ENCODE assay signal across 9 cellular contexts in the genomic region with DNA sequence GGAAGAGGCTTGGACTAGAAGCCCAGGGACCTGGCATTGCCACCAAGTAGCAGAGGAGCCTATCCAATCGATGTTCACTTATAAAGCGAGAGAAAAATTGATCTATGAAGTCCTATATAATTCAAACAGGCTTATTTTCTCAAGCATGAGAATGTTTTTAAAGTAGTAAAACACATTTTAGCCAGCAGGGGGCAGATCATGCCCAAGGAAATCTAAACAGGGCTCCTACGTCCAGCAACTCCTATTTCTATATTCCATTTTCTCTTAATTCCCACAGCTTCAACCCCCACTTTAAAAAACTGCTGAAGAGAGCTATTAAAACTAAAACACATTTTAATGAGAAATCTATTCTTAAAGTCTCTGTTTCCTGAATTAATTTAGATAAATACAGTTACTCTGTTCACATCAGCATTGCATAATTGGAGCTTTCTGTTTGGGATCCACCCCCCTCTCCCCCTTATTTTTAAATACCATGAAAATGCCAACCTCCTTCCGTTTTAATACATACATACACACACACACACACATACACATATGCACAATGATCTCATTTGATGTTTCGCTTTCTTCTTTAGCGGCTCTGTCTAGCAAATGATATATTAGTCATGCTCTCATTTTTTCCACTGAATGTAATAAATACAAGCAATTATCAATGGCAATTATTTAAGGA.
DNase-seq lines count a peak whose midpoint lies in the region; ATAC-seq and TF ChIP-seq lines count a peak whose summit lies in the region.
"Had no signal": no experiment of that assay in that cellular context is flagged by ENCODE, and none has a peak within 500 bp of the region (broad histone marks: within the 10 kb centered on the region; RNA-seq: fewer than 3 reads in every experiment).

No MANE protein-coding gene starts in this region.

- H3K36me3 ChIP-seq in RWPE2 (ENCODE audit: low read depth), result peaks cover 29% of the 10 kb centered on the region

- TF ChIP-seq CTCF in NB4 (IDR thresholded peaks at IDR 0.05; ENCODE audit: low read depth, low read length) (peak; percentile 51), RWPE2 (IDR thresholded peaks at IDR 0.05; ENCODE audit: poor library complexity, severe bottlenecking) (peak; percentile 88), epithelial cell of proximal tubule (conservative IDR thresholded peaks at IDR 0.05; ENCODE audit: low read depth, low read length) (peak; percentile 68), natural killer cell (IDR thresholded peaks at IDR 0.05) (peak; percentile 52)

- H3K4me3 Mint-ChIP-seq in natural killer cell, result no peak overlapping the region
- no peak overlapping the region for H3K4me3 Mint-ChIP-seq in stimulated activated effector memory CD8-positive, alpha-beta T cell treated with anti-CD3 and anti-CD28 coated beads, Interleukin-12 subunit alpha, Interleukin-12 subunit beta, amount 100 ng/mL, for 72 hours
- H3K4me3 Mint-ChIP-seq in immature natural killer cell, result peak overlapping the region in 2 of 5 donors; percentile 33 to 36

- H3K4me1 ChIP-seq in RWPE2 (ENCODE audit: insufficient read depth, poor library complexity, severe bottlenecking), result peaks cover 5% of the 10 kb centered on the region

- ATAC-seq in GM21381 (IDR thresholded peaks at IDR 0.05; ENCODE audit: unreplicated experiment) (peak; percentile 58), RWPE2 (ENCODE audit: low read depth) (peak; percentile 29; the same call in 1 of the 3 replicates), natural killer cell (no peak)
- no peak for ATAC-seq in stimulated activated effector memory CD8-positive, alpha-beta T cell treated with anti-CD3 and anti-CD28 coated beads, Interleukin-12 subunit alpha, Interleukin-12 subunit beta, amount 100 ng/mL, for 72 hours
- ATAC-seq: T-cell had no signal

- intact Hi-C loops in natural killer cell (cut with micrococcal nuclease), result no loop called here

- no peak for TF ChIP-seq POLR2A in NB4 (IDR thresholded peaks at IDR 0.05; ENCODE audit: extremely low read depth, insufficient read length)

- no peaks in the 10 kb centered on the region for H3K27me3 Mint-ChIP-seq in natural killer cell (ENCODE audit: low read depth in 2 of 2)
- peaks cover 0 to 1% (median 1%) of the 10 kb centered on the region in 3 donors for H3K27me3 Mint-ChIP-seq in immature natural killer cell (ENCODE audit: low read depth in 3 of 3)

- H3K27me3 ChIP-seq in RWPE2 (ENCODE audit: insufficient read depth, poor library complexity, severe bottlenecking), result no peaks in the 10 kb centered on the region

- H3K36me3 Mint-ChIP-seq in natural killer cell, result no peaks in the 10 kb centered on the region
- no peaks in the 10 kb centered on the region for H3K36me3 Mint-ChIP-seq in stimulated activated effector memory CD8-positive, alpha-beta T cell treated with anti-CD3 and anti-CD28 coated beads, Interleukin-12 subunit alpha, Interleukin-12 subunit beta, amount 100 ng/mL, for 72 hours
- no peaks in the 10 kb centered on the region for H3K36me3 Mint-ChIP-seq in immature natural killer cell
- H3K36me3 Mint-ChIP-seq: T-cell had no signal

- no peaks in the 10 kb centered on the region for H3K9me3 Mint-ChIP-seq in natural killer cell
- H3K9me3 Mint-ChIP-seq in stimulated activated effector memory CD8-positive, alpha-beta T cell treated with anti-CD3 and anti-CD28 coated beads, Interleukin-12 subunit alpha, Interleukin-12 subunit beta, amount 100 ng/mL, for 72 hours, result no peaks in the 10 kb centered on the region
- H3K9me3 Mint-ChIP-seq in immature natural killer cell, result peaks cover 0 to 2% (median 0%) of the 10 kb centered on the region in 6 donors
- H3K9me3 Mint-ChIP-seq: T-cell had no signal

- H3K4me3 ChIP-seq in NB4 (ENCODE audit: low read depth, low read length) (no peak overlapping the region), RWPE2 (ENCODE audit: severe bottlenecking) (no peak overlapping the region), epithelial cell of proximal tubule (ENCODE audit: low read depth, low read length) (no peak overlapping the region)

- H3K4me1 Mint-ChIP-seq in natural killer cell (no peaks in the 10 kb centered on the region), immature natural killer cell (no peaks in the 10 kb centered on the region)
- H3K4me1 Mint-ChIP-seq in stimulated activated effector memory CD8-positive, alpha-beta T cell treated with anti-CD3 and anti-CD28 coated beads, Interleukin-12 subunit alpha, Interleukin-12 subunit beta, amount 100 ng/mL, for 72 hours, result peaks cover 11% of the 10 kb centered on the region

- peak; percentile 25 for DNase-seq in CMK (ENCODE audit: low read depth)
- DNase-seq in NB4 (ENCODE audit: low read depth), result peak; percentile 64
- DNase-seq in RWPE2 (ENCODE audit: low spot score), result no peak
- DNase-seq in epithelial cell of proximal tubule (ENCODE audit: low read depth), result no peak
- no peak for DNase-seq in natural killer cell
- DNase-seq in stimulated activated effector memory CD8-positive, alpha-beta T cell treated with anti-CD3 and anti-CD28 coated beads, Interleukin-12 subunit alpha, Interleukin-12 subunit beta, amount 100 ng/mL, for 72 hours (ENCODE audit: low spot score in 2 of 2), result no peak
- DNase-seq in immature natural killer cell, result no peak

- no peak overlapping the region for H3K27ac Mint-ChIP-seq in natural killer cell
- H3K27ac Mint-ChIP-seq in stimulated activated effector memory CD8-positive, alpha-beta T cell treated with anti-CD3 and anti-CD28 coated beads, Interleukin-12 subunit alpha, Interleukin-12 subunit beta, amount 100 ng/mL, for 72 hours, result no peak overlapping the region
- no peak overlapping the region for H3K27ac Mint-ChIP-seq in immature natural killer cell
- H3K27ac Mint-ChIP-seq: T-cell had no signal

- H3K9me3 ChIP-seq in RWPE2 (ENCODE audit: severe bottlenecking), result no peaks in the 10 kb centered on the region

- H3K27ac ChIP-seq in RWPE2 (ENCODE audit: poor library complexity, severe bottlenecking), result no peak overlapping the region

Comparison
In these comparisons a context has a peak if more than half of its experiments do, and no peak if none do; other contexts are left out.
1. DNase-seq: peak in CMK (single experiment) and NB4 (single experiment); none in RWPE2 (single experiment), epithelial cell of proximal tubule (single experiment), natural killer cell (single experiment), stimulated activated effector memory CD8-positive, alpha-beta T cell treated with anti-CD3 and anti-CD28 coated beads, Interleukin-12 subunit alpha, Interleukin-12 subunit beta, amount 100 ng/mL, for 72 hours (0 of 2) and immature natural killer cell (0 of 3).
2. ATAC-seq: peak in GM21381 (single experiment) and RWPE2 (single experiment); none in natural killer cell (0 of 3) and stimulated activated effector memory CD8-positive, alpha-beta T cell treated with anti-CD3 and anti-CD28 coated beads, Interleukin-12 subunit alpha, Interleukin-12 subunit beta, amount 100 ng/mL, for 72 hours (single experiment).
3. Peak in every context shown above with its lines, with median percentiles within 50 percentile points of each other: CTCF ChIP-seq.